13 cellular contexts compared by ENCODE assay signal in the genomic region with DNA sequence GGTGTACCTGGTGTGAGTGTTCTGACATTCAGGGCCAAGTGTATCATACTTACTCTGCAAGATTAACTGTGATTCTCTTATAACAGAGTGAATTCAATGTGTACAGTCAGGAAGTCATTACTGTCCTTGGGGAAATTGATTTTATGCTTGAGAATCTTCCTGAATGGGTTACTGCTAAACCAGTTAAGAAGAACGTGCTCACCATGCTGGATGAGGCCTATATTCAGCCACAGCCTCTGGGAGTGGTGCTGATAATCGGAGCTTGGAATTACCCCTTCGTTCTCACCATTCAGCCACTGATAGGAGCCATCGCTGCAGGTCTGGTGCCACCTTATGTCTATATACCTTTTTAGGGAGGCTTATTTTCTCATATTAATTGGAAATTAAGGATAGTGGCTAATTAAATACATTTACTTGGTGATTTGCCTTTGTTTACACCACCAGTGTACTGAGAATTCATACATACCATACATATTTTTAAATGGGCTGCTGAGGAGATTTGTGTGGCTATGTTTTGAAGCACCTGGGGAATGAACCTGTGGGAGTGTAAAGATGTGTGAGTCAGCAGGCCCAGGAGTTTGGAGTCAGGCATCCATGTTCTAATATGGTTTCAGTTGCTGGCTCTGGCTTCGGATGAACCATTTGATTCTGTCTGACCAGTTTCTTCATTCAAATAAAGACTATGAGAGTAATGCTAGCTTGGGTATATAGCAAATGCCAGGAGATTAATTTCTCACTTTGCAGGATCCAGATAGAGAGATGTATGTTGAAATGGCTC. TPM values are rescaled to one million over a fixed set of nuclear protein-coding genes. Genes with fewer than 3 reads are reported as not detected.
A peak's percentile ranks its signal among the peaks of the same experiment; 100 is the strongest.
DNase-seq lines count a peak whose midpoint lies in the region; ATAC-seq and TF ChIP-seq lines count a peak whose summit lies in the region.
"Had no signal": no experiment of that assay in that cellular context is flagged by ENCODE, and none has a peak within 500 bp of the region (broad histone marks: within the 10 kb centered on the region; RNA-seq: fewer than 3 reads in every experiment).

No MANE protein-coding gene starts in this region.

- H3K27ac ChIP-seq in 22Rv1: peak overlapping the region; percentile 98
- H3K27ac ChIP-seq in Panc1 (ENCODE audit: low read length): peak overlapping the region; percentile 66
- peak overlapping the region; percentile 70 to 99 (median 95) for H3K27ac ChIP-seq in esophagus squamous epithelium
- H3K27ac ChIP-seq in osteoblast (ENCODE audit: low read depth, low read length): no peak overlapping the region

- no peaks in the 10 kb centered on the region; the same call in 1 of the 2 replicates for H3K9me3 ChIP-seq in Panc1 (ENCODE audit: control insufficient read depth, insufficient read depth, low read depth, low read length)
- H3K9me3 ChIP-seq in esophagus squamous epithelium: no peaks in the 10 kb centered on the region
- no peaks in the 10 kb centered on the region for H3K9me3 ChIP-seq in osteoblast (ENCODE audit: low read depth, low read length)

- POLR2A ChIA-PET in Panc1 (lab: Charles Lee): no interaction called here

- 28 to 37% methylated on average over 5 of the region's 5 CpGs for WGBS in esophagus squamous epithelium, 2 donors

- peak overlapping the region; percentile 2 to 11; a peak in 2 of 4 replicates for H3K4me3 ChIP-seq in Panc1 (ENCODE audit: low read depth in 2 of 2, low read length in 2 of 2)
- peak overlapping the region; percentile 67 to 95 (median 86) for H3K4me3 ChIP-seq in esophagus squamous epithelium
- no peak overlapping the region for H3K4me3 ChIP-seq in osteoblast (ENCODE audit: insufficient read depth, low read length)

- CTCF ChIA-PET in Panc1 (lab: Charles Lee): no interaction called here

- BruUV-seq in Panc1 (replicated peaks; lab: Mats Ljungman, UMichigan): no TSS peak

- peak overlapping the region; percentile 89 for H3K4me2 ChIP-seq in osteoblast (ENCODE audit: insufficient read depth, low read length)

- no peak for TF ChIP-seq POLR2A in esophagus squamous epithelium (IDR thresholded peaks at IDR 0.05)

- H3K27me3 ChIP-seq in Panc1 (ENCODE audit: control insufficient read depth, insufficient read depth, low read length) (no peaks in the 10 kb centered on the region), esophagus squamous epithelium (no peaks in the 10 kb centered on the region), osteoblast (ENCODE audit: insufficient read depth, low read length) (no peaks in the 10 kb centered on the region)

- intact Hi-C loops in Panc1 (cut with micrococcal nuclease; ENCODE audit: unreplicated experiment): no loop called here
- intact Hi-C loops in esophagus squamous epithelium (cut with DNase I): no loop called here

- DNase-seq in Panc1 (ENCODE audit: low read depth, low spot score) (no peak), esophagus squamous epithelium (lab: John Stamatoyannopoulos, UW) (no peak), osteoblast (ENCODE audit: insufficient read length, low spot score, missing footprints) (peak; percentile 37), NCI-H510A treated with DMSO at 0.1 percent for 48 hours (lab: John Stamatoyannopoulos, UW) (no peak), cerebellar cortex (ENCODE audit: low spot score) (no peak)
- DNase-seq: activated CD8-positive, alpha-beta memory T cell treated with anti-CD3 and anti-CD28 coated beads, Interleukin-2, amount 50 U/mL, for 4 hours; amniotic stem cell; DND-41; Kasumi-1; stimulated activated CD4-positive, alpha-beta T cell treated with anti-CD3 and anti-CD28 coated beads, Interleukin-2, amount 100 ng/mL, for 24 hours had no signal

- TF ChIP-seq CTCF in 22Rv1 (IDR thresholded peaks at IDR 0.05): no peak
- TF ChIP-seq CTCF in Panc1 (IDR thresholded peaks at IDR 0.05): no peak
- no peak for TF ChIP-seq CTCF in esophagus squamous epithelium (IDR thresholded peaks at IDR 0.05)
- TF ChIP-seq CTCF in osteoblast (IDR thresholded peaks at IDR 0.05; ENCODE audit: extremely low read depth, low read depth, low read length): no peak

- H4K20me1 ChIP-seq in osteoblast (ENCODE audit: insufficient read depth, low read length): peaks cover 21% of the 10 kb centered on the region

- peaks cover 21% of the 10 kb centered on the region for H3K4me1 ChIP-seq in Panc1 (ENCODE audit: control insufficient read depth, insufficient read depth, low read length)
- peaks cover 16 to 90% (median 39%) of the 10 kb centered on the region in 3 donors for H3K4me1 ChIP-seq in esophagus squamous epithelium
- H3K4me1 ChIP-seq in osteoblast (ENCODE audit: insufficient read depth, low read length): peaks cover 41% of the 10 kb centered on the region

- H3K79me2 ChIP-seq in osteoblast (ENCODE audit: insufficient read depth, low read length): peaks cover 47% of the 10 kb centered on the region

- ATAC-seq in Panc1 (no peak), GM19452 (IDR thresholded peaks at IDR 0.05; ENCODE audit: unreplicated experiment) (no peak), HG03457 (IDR thresholded peaks at IDR 0.05; ENCODE audit: unreplicated experiment) (no peak)

- H3K36me3 ChIP-seq in Panc1 (ENCODE audit: control insufficient read depth, insufficient read depth, low read length) (peaks cover 2% of the 10 kb centered on the region), esophagus squamous epithelium (peaks cover 5 to 39% (median 10%) of the 10 kb centered on the region in 3 donors), osteoblast (ENCODE audit: insufficient read depth, low read length) (peaks cover 20% of the 10 kb centered on the region)

- no peak overlapping the region for H2AFZ ChIP-seq in osteoblast (ENCODE audit: low read length)

- in situ Hi-C loops in Panc1 (cut with HindIII; ENCODE audit: low pct_unique_long_range_greater_than_20kb, low sequenced_read_pairs): no loop called here

RNA-seq across cellular contexts. Expression of a gene that starts 3.1 kb away (rescaled TPM):
- total RNA-seq in Panc1 (2021; ENCODE audit: unreplicated experiment) (44.4 TPM), esophagus squamous epithelium (100 to 1,000 TPM; 169 to 351 (median 305) TPM), osteoblast (61.0 and 82.2 TPM in 2 replicates)
- 46.4 TPM for polyA plus RNA-seq in Panc1 (2012; ENCODE audit: insufficient read length)
